ENCODE assay signal across 27 cellular contexts in genomic region chr13:73189766-73190165, GRCh38.
A peak's percentile ranks its signal among the peaks of the same experiment; 100 is the strongest.
DNase-seq lines count a peak whose midpoint lies in the region; ATAC-seq and TF ChIP-seq lines count a peak whose summit lies in the region.
"Had no signal": no experiment of that assay in that cellular context is flagged by ENCODE, and none has a peak within 500 bp of the region (broad histone marks: within the 10 kb centered on the region; RNA-seq: fewer than 3 reads in every experiment).

No MANE protein-coding gene starts in this region.

- no peak overlapping the region for H2AK5ac ChIP-seq in mesendoderm (ENCODE audit: low read length)

- no peak overlapping the region for H2BK120ac ChIP-seq in mesendoderm (ENCODE audit: low read depth, low read length)

- H3K27me3 ChIP-seq in breast epithelium (no peaks in the 10 kb centered on the region), mesendoderm (ENCODE audit: insufficient read depth, low read length, poor library complexity) (no peaks in the 10 kb centered on the region), aorta (ENCODE audit: control insufficient read depth in 1 of 2, insufficient read depth in 2 of 2, low read length in 1 of 2) (no peaks in the 10 kb centered on the region), left ventricle myocardium inferior (ENCODE audit: low read depth) (no peaks in the 10 kb centered on the region)
- H3K27me3 ChIP-seq: transverse colon had no signal

- H3K4me3 ChIP-seq in breast epithelium = no peak overlapping the region
- H3K4me3 ChIP-seq in mesendoderm (ENCODE audit: low read length) = no peak overlapping the region
- no peak overlapping the region for H3K4me3 ChIP-seq in aorta (ENCODE audit: low read length in 2 of 2)
- H3K4me3 ChIP-seq in left ventricle myocardium inferior = no peak overlapping the region
- H3K4me3 ChIP-seq: transverse colon had no signal

- no CpG with 5 or more reads among the region's 7 CpGs for WGBS in mesendoderm (ENCODE audit: extremely low coverage, insufficient coverage, low lambda C conversion rate)
- 35 to 42% methylated on average over 7 of the region's 7 CpGs for WGBS in aorta, 2 donors

- POLR2A ChIA-PET in MCF 10A (lab: Yijun Ruan, JAX) = interaction anchor here (0.7 to 4.7 kb wide), 18 partner anchors 9 to 514 kb away, joined by 3 to 32 read pairs (median 4); partner anchors contain the start of gene KLF5

- H3K36me3 ChIP-seq in breast epithelium = no peaks in the 10 kb centered on the region
- no peaks in the 10 kb centered on the region for H3K36me3 ChIP-seq in mesendoderm (ENCODE audit: control insufficient read depth, insufficient read depth, low read length)
- no peaks in the 10 kb centered on the region for H3K36me3 ChIP-seq in aorta (ENCODE audit: control insufficient read depth in 1 of 2, insufficient read depth in 2 of 2, low read length in 1 of 2)
- no peaks in the 10 kb centered on the region for H3K36me3 ChIP-seq in left ventricle myocardium inferior
- H3K36me3 ChIP-seq: transverse colon had no signal

- H3K9ac ChIP-seq in mesendoderm (ENCODE audit: low read length) = no peak overlapping the region
- H3K9ac ChIP-seq: parathyroid adenoma had no signal

- H3K9me3 Mint-ChIP-seq in MCF 10A (ENCODE audit: unreplicated experiment) = peaks cover 11% of the 10 kb centered on the region
- H3K9me3 Mint-ChIP-seq: activated CD4-positive, alpha-beta T cell treated with anti-CD3 and anti-CD28 coated beads, Interleukin-2, amount 10 ng/mL, durations not matched to agents 7 days and 5 days; activated naive CD4-positive, alpha-beta T cell treated with anti-CD3 and anti-CD28 coated beads, Interleukin-2, amount 10 ng/mL, durations not matched to agents 7 days and 5 days; stimulated activated naive CD8-positive, alpha-beta T cell treated with anti-CD3 and anti-CD28 coated beads, Interleukin-15, amount 100 ng/mL, for 72 hours had no signal

- CTCF ChIA-PET in MCF 10A (lab: Yijun Ruan, JAX) = interaction anchor here (0.6 kb wide), 1 partner anchor 128 kb away, joined by 3 read pairs; no protein-coding TSS in a partner anchor

- H3K27ac ChIP-seq in breast epithelium (no peak overlapping the region), caudate nucleus (ENCODE audit: low read depth, low read length) (peak overlapping the region; percentile 5), mesendoderm (ENCODE audit: low read depth, low read length) (no peak overlapping the region), aorta (ENCODE audit: low read depth in 1 of 2, low read length in 2 of 2) (no peak overlapping the region), left ventricle myocardium inferior (replicated peaks) (no peak overlapping the region)
- H3K27ac ChIP-seq: parathyroid adenoma, transverse colon, VCaP had no signal

- intact Hi-C loops in MCF 10A (cut with micrococcal nuclease) = no loop called here
- intact Hi-C loops in breast epithelium (cut with DNase I; ENCODE audit: low total_unique reads) = no loop called here
- intact Hi-C loops in aorta (cut with DNase I) = no loop called here
- intact Hi-C loops in left ventricle myocardium inferior (cut with micrococcal nuclease) = no loop called here

- H3K79me1 ChIP-seq in mesendoderm (ENCODE audit: low read length) = no peaks in the 10 kb centered on the region

- peak overlapping the region; percentile 93 for H2BK15ac ChIP-seq in mesendoderm (replicated peaks; ENCODE audit: low read depth)

- H3K79me2 ChIP-seq in mesendoderm (ENCODE audit: control insufficient read depth, insufficient read depth, low read length) = no peaks in the 10 kb centered on the region
- H3K79me2 ChIP-seq: parathyroid adenoma had no signal

- peak overlapping the region; percentile 55 for H3K27ac Mint-ChIP-seq in MCF 10A (ENCODE audit: low read depth, unreplicated experiment)
- H3K27ac Mint-ChIP-seq: activated CD4-positive, alpha-beta T cell treated with anti-CD3 and anti-CD28 coated beads, Interleukin-2, amount 10 ng/mL, durations not matched to agents 7 days and 5 days; activated CD8-positive, alpha-beta memory T cell treated with anti-CD3 and anti-CD28 coated beads, Interleukin-2, amount 10 ng/mL, durations not matched to agents 7 days and 5 days; activated naive CD4-positive, alpha-beta T cell treated with anti-CD3 and anti-CD28 coated beads, Interleukin-2, amount 10 ng/mL, durations not matched to agents 7 days and 5 days; mesothelial cell of epicardium; naive thymus-derived CD8-positive, alpha-beta T cell; stimulated activated naive CD8-positive, alpha-beta T cell treated with anti-CD3 and anti-CD28 coated beads, Interleukin-15, amount 100 ng/mL, for 72 hours had no signal

- no peak for TF ChIP-seq CTCF in MCF 10A (IDR thresholded peaks at IDR 0.05; ENCODE audit: unreplicated experiment)
- no peak for TF ChIP-seq CTCF in breast epithelium (IDR thresholded peaks at IDR 0.05)
- no peak for TF ChIP-seq CTCF in left ventricle myocardium inferior (IDR thresholded peaks at IDR 0.05; ENCODE audit: borderline replicate concordance)
- no peak for TF ChIP-seq CTCF in GM10266 (IDR thresholded peaks at IDR 0.05; ENCODE audit: control insufficient read depth, insufficient read depth, low read depth, missing control alignments)

- H3K56ac ChIP-seq in mesendoderm (ENCODE audit: low read length) = no peak overlapping the region

- H3K36me3 Mint-ChIP-seq in MCF 10A (ENCODE audit: insufficient read depth, unreplicated experiment) = no peaks in the 10 kb centered on the region
- H3K36me3 Mint-ChIP-seq: activated CD8-positive, alpha-beta memory T cell treated with anti-CD3 and anti-CD28 coated beads, Interleukin-2, amount 10 ng/mL, durations not matched to agents 7 days and 5 days; activated naive CD4-positive, alpha-beta T cell treated with anti-CD3 and anti-CD28 coated beads, Interleukin-2, amount 10 ng/mL, durations not matched to agents 7 days and 5 days; mesothelial cell of epicardium; naive thymus-derived CD8-positive, alpha-beta T cell had no signal

- H3K4me1 ChIP-seq in breast epithelium = no peaks in the 10 kb centered on the region
- peaks cover 7% of the 10 kb centered on the region for H3K4me1 ChIP-seq in mesendoderm (ENCODE audit: control insufficient read depth, low read depth, low read length)
- no peaks in the 10 kb centered on the region for H3K4me1 ChIP-seq in aorta (ENCODE audit: control insufficient read depth in 1 of 2, insufficient read depth in 2 of 2, low read length in 2 of 2)
- no peaks in the 10 kb centered on the region for H3K4me1 ChIP-seq in left ventricle myocardium inferior
- H3K4me1 ChIP-seq: parathyroid adenoma had no signal

- no peak overlapping the region for H4K5ac ChIP-seq in mesendoderm (ENCODE audit: low read length)

- peak overlapping the region; percentile 35 for H3K4me3 Mint-ChIP-seq in MCF 10A (ENCODE audit: unreplicated experiment)
- H3K4me3 Mint-ChIP-seq: activated CD4-positive, alpha-beta T cell treated with anti-CD3 and anti-CD28 coated beads, Interleukin-2, amount 10 ng/mL, durations not matched to agents 7 days and 5 days; activated CD8-positive, alpha-beta memory T cell treated with anti-CD3 and anti-CD28 coated beads, Interleukin-2, amount 10 ng/mL, durations not matched to agents 7 days and 5 days; activated naive CD4-positive, alpha-beta T cell treated with anti-CD3 and anti-CD28 coated beads, Interleukin-2, amount 10 ng/mL, durations not matched to agents 7 days and 5 days; mesothelial cell of epicardium; naive thymus-derived CD8-positive, alpha-beta T cell; stimulated activated naive CD8-positive, alpha-beta T cell treated with anti-CD3 and anti-CD28 coated beads, Interleukin-15, amount 100 ng/mL, for 72 hours had no signal

- no peaks in the 10 kb centered on the region for H3K27me3 Mint-ChIP-seq in MCF 10A (ENCODE audit: insufficient read depth, unreplicated experiment)
- H3K27me3 Mint-ChIP-seq: activated naive CD4-positive, alpha-beta T cell treated with anti-CD3 and anti-CD28 coated beads, Interleukin-2, amount 10 ng/mL, durations not matched to agents 7 days and 5 days; stimulated activated naive CD8-positive, alpha-beta T cell treated with anti-CD3 and anti-CD28 coated beads, Interleukin-15, amount 100 ng/mL, for 72 hours had no signal

- peak overlapping the region; percentile 32 for H3K18ac ChIP-seq in mesendoderm (ENCODE audit: low read length)

- H2BK5ac ChIP-seq in mesendoderm (ENCODE audit: low read length) = no peak overlapping the region

- TF ChIP-seq POLR2A in breast epithelium (IDR thresholded peaks at IDR 0.05) = no peak

- no peak overlapping the region for H4K8ac ChIP-seq in mesendoderm (ENCODE audit: low read depth, low read length)

- peaks cover 29% of the 10 kb centered on the region for H3K4me1 Mint-ChIP-seq in MCF 10A (ENCODE audit: insufficient read depth, unreplicated experiment)
- H3K4me1 Mint-ChIP-seq: activated CD8-positive, alpha-beta memory T cell treated with anti-CD3 and anti-CD28 coated beads, Interleukin-2, amount 10 ng/mL, durations not matched to agents 7 days and 5 days; stimulated activated naive CD8-positive, alpha-beta T cell treated with anti-CD3 and anti-CD28 coated beads, Interleukin-15, amount 100 ng/mL, for 72 hours had no signal

- H3K23ac ChIP-seq in mesendoderm (ENCODE audit: low read length) = no peak overlapping the region

- DNase-seq in MCF 10A (ENCODE audit: unreplicated experiment) (no peak), breast epithelium (ENCODE audit: low spot score in 2 of 2) (no peak), caudate nucleus (lab: John Stamatoyannopoulos, UW) (no peak), mesendoderm (peak; percentile 79), aorta (no peak), left ventricle myocardium inferior (no peak), GM10266 (ENCODE audit: extremely low spot score) (no peak)
- DNase-seq: activated CD4-positive, alpha-beta T cell treated with anti-CD3 and anti-CD28 coated beads, Interleukin-2, amount 10 ng/mL, durations not matched to agents 7 days and 5 days; activated CD8-positive, alpha-beta memory T cell treated with anti-CD3 and anti-CD28 coated beads, Interleukin-2, amount 10 ng/mL, durations not matched to agents 7 days and 5 days; activated naive CD4-positive, alpha-beta T cell treated with anti-CD3 and anti-CD28 coated beads, Interleukin-2, amount 10 ng/mL, durations not matched to agents 7 days and 5 days; central memory CD4-positive, alpha-beta T cell; COR-L47; DMS79; GF-D8; H7; naive thymus-derived CD8-positive, alpha-beta T cell; NCI-H1105; NCI-H1930; NCI-H69; right cardiac atrium; stimulated activated CD4-positive, alpha-beta T cell treated with anti-CD3 and anti-CD28 coated beads, Interleukin-15, amount 100 ng/mL, for 24 hours; stimulated activated naive CD8-positive, alpha-beta T cell treated with anti-CD3 and anti-CD28 coated beads, Interleukin-15, amount 100 ng/mL, for 72 hours; transverse colon had no signal

- ATAC-seq in aorta (ENCODE audit: low FRiP score) (no peak), HG03196 (IDR thresholded peaks at IDR 0.05; ENCODE audit: unreplicated experiment) (no peak)
- ATAC-seq: activated CD8-positive, alpha-beta memory T cell treated with anti-CD3 and anti-CD28 coated beads, Interleukin-2, amount 10 ng/mL, durations not matched to agents 7 days and 5 days; naive thymus-derived CD8-positive, alpha-beta T cell; right cardiac atrium; stimulated activated naive CD8-positive, alpha-beta T cell treated with anti-CD3 and anti-CD28 coated beads, Interleukin-15, amount 100 ng/mL, for 72 hours had no signal

- H3K4ac ChIP-seq in mesendoderm (ENCODE audit: low read depth, low read length) = no peak overlapping the region

- H3K4me2 ChIP-seq in mesendoderm (ENCODE audit: low read length) = no peak overlapping the region

- BruUV-seq in MCF 10A (replicated peaks; lab: Mats Ljungman, UMichigan) = no TSS peak

- H3K9me3 ChIP-seq in breast epithelium (no peaks in the 10 kb centered on the region), aorta (ENCODE audit: control insufficient read depth, low read length) (no peaks in the 10 kb centered on the region), left ventricle myocardium inferior (replicated peaks) (no peaks in the 10 kb centered on the region)
- H3K9me3 ChIP-seq: transverse colon had no signal
